Comparison of ENCODE assay signal across 24 cellular contexts in genomic region chr1:170624141-170624540, GRCh38. TPM values are rescaled to one million over a fixed set of nuclear protein-coding genes. Genes with fewer than 3 reads are reported as not detected.
"Had no signal": no experiment of that assay in that cellular context is flagged by ENCODE, and none has a peak within 500 bp of the region (broad histone marks: within the 10 kb centered on the region; RNA-seq: fewer than 3 reads in every experiment).

No MANE protein-coding gene starts in this region.

- H3K27me3 Mint-ChIP-seq: IgD-negative memory B cell had no signal

- H3K27ac Mint-ChIP-seq: IgD-negative memory B cell had no signal

- H3K4me3 Mint-ChIP-seq: IgD-negative memory B cell had no signal

- H3K27me3 ChIP-seq: MG63 had no signal

- H3K4me2 ChIP-seq: KMS-11 had no signal

- DNase-seq: Kasumi-1, MG63, NCI-H1092 treated with DMSO at 0.1 percent for 48 hours, NCI-H1436, NCI-H187, NCI-H2029, NCI-H2081 treated with DMSO at 0.1 percent for 48 hours, NCI-H2171, NCI-H226, NCI-H446, NCI-H510A, NCI-H524 treated with DMSO at 0.1 percent for 48 hours, NCI-H69, NCI-H774, PC-3, SHP77 had no signal

- H3K9ac ChIP-seq: KMS-11 had no signal

- H3K27ac ChIP-seq: KMS-11, RWPE1 had no signal

- H3K36me3 ChIP-seq: MG63 had no signal

- H3K36me3 Mint-ChIP-seq: IgD-negative memory B cell had no signal

- H3K4me1 Mint-ChIP-seq: IgD-negative memory B cell had no signal

- ATAC-seq: HepG2, K562, Panc1, PC-3, SK-N-SH treated with all-trans-retinoic acid at 6 μM for 48 hours had no signal

- H3K4me3 ChIP-seq: K562, MG63 had no signal

RNA-seq across cellular contexts. Expression of gene PRRX1, which starts 39.8 kb away (rescaled TPM):
- total RNA-seq: HepG2, HT1080, K562, PC-3 had no signal
- polyA plus RNA-seq: HepG2, IgD-negative memory B cell, K562 had no signal
